37 cellular contexts compared by ENCODE assay signal in genomic region chrX:113982766-113983165, GRCh38.
"Had no signal": no experiment of that assay in that cellular context is flagged by ENCODE, and none has a peak within 500 bp of the region (broad histone marks: within the 10 kb centered on the region; RNA-seq: fewer than 3 reads in every experiment).

No MANE protein-coding gene starts in this region.

- H3K27ac Mint-ChIP-seq: activated B cell treated with CpG ODN at 0.5 μM for 24 hours; activated CD4-positive, alpha-beta memory T cell treated with anti-CD3 and anti-CD28 coated beads for 36 hours; activated CD4-positive, alpha-beta T cell treated with anti-CD3 and anti-CD28 coated beads, Interleukin-2, amount 10 ng/mL, durations not matched to agents 24 days and 14 days; activated CD8-positive, alpha-beta T cell treated with anti-CD3 and anti-CD28 coated beads for 36 hours; activated naive CD4-positive, alpha-beta T cell treated with anti-CD3 and anti-CD28 coated beads for 36 hours; activated naive CD4-positive, alpha-beta T cell treated with anti-CD3 and anti-CD28 coated beads, Interleukin-2, amount 50 U/mL, for 72 hours; activated naive CD8-positive, alpha-beta T cell treated with anti-CD3 and anti-CD28 coated beads for 36 hours; activated T-cell treated with anti-CD3 and anti-CD28 coated beads, Interleukin-2, amount 50 U/mL, for 72 hours; activated T-helper 1 cell treated with anti-CD3 and anti-CD28 coated beads, Interleukin-12 subunit alpha, Interleukin-12 subunit beta, Interleukin-2, Interleukin-4 antibody, amounts not matched to agents 30 ng/mL and 10 ng/mL and 1 ng/mL, durations not matched to agents 14 hours and 24 hours and 36 hours; activated T-helper 17 cell treated with anti-CD3 and anti-CD28 coated beads, Interleukin-2, amount 50 U/mL, for 72 hours; T-helper 1 cell treated with Interleukin-12 subunit alpha and Interleukin-12 subunit beta and Interleukin-4 antibody, amounts not matched to agents 30 μg/mL and 1 μg/mL, for 36 hours; T-helper 2 cell treated with Interferon-gamma antibody and Interleukin-4, amounts not matched to agents 5 μg/mL and 100 μg/mL, for 36 hours had no signal

- H3K9me3 ChIP-seq: adrenal gland, body of pancreas, breast epithelium had no signal

- H3K4me3 ChIP-seq: adrenal gland, body of pancreas, breast epithelium had no signal

- H3K36me3 ChIP-seq: adrenal gland, brain microvascular endothelial cell, breast epithelium had no signal

- DNase-seq: activated B cell treated with CpG ODN at 0.5 μM for 24 hours; activated CD4-positive, alpha-beta memory T cell treated with anti-CD3 and anti-CD28 coated beads for 36 hours; activated CD4-positive, alpha-beta T cell treated with anti-CD3 and anti-CD28 coated beads for 4 hours; activated CD4-positive, alpha-beta T cell treated with anti-CD3 and anti-CD28 coated beads, Interleukin-2, amount 10 ng/mL, durations not matched to agents 24 days and 14 days; activated CD4-positive, alpha-beta T cell treated with anti-CD3 and anti-CD28 coated beads, Interleukin-2, amount 50 U/mL, for 1 hour; activated CD4-positive, alpha-beta T cell treated with anti-CD3 and anti-CD28 coated beads, Interleukin-2, amount 50 U/mL, for 4 hours; activated CD4-positive, CD25-positive, alpha-beta regulatory T cell treated with anti-CD3 and anti-CD28 coated beads, Interleukin-2, amount 50 U/mL, for 72 hours; activated CD8-positive, alpha-beta memory T cell treated with anti-CD3 and anti-CD28 coated beads, Interleukin-2, amount 50 U/mL, for 4 hours; activated CD8-positive, alpha-beta T cell treated with anti-CD3 and anti-CD28 coated beads for 36 hours; activated effector memory CD4-positive, alpha-beta T cell treated with anti-CD3 and anti-CD28 coated beads, Interleukin-2, amount 50 U/mL, for 16 hours; activated gamma-delta T cell treated with Interleukin-2 at 50 U/mL for 16 hours; activated naive CD4-positive, alpha-beta T cell; activated naive CD4-positive, alpha-beta T cell treated with anti-CD3 and anti-CD28 coated beads for 36 hours; activated naive CD4-positive, alpha-beta T cell treated with anti-CD3 and anti-CD28 coated beads, Interleukin-2, amount 50 U/mL, for 16 hours; activated naive CD8-positive, alpha-beta T cell treated with anti-CD3 and anti-CD28 coated beads for 36 hours; activated T-cell treated with anti-CD3 and anti-CD28 coated beads for 4 hours; activated T-cell treated with anti-CD3 and anti-CD28 coated beads, Interleukin-2, amount 50 U/mL, for 1 hour; activated T-cell treated with anti-CD3 and anti-CD28 coated beads, Interleukin-2, amount 50 U/mL, for 4 hours; activated T-cell treated with anti-CD3 and anti-CD28 coated beads, Interleukin-2, amount 50 U/mL, for 72 hours; adrenal gland; amniotic stem cell; aorta; body of pancreas; brain microvascular endothelial cell; central memory CD4-positive, alpha-beta T cell; T-helper 1 cell; T-helper 2 cell; T-helper 9 cell had no signal

- H3K4me1 ChIP-seq: adrenal gland, body of pancreas, breast epithelium had no signal

- H3K27me3 Mint-ChIP-seq: activated B cell treated with CpG ODN at 0.5 μM for 24 hours; activated CD4-positive, alpha-beta memory T cell treated with anti-CD3 and anti-CD28 coated beads for 36 hours; activated CD4-positive, alpha-beta T cell treated with anti-CD3 and anti-CD28 coated beads, Interleukin-2, amount 10 ng/mL, durations not matched to agents 24 days and 14 days; activated CD8-positive, alpha-beta T cell treated with anti-CD3 and anti-CD28 coated beads for 36 hours; activated naive CD8-positive, alpha-beta T cell treated with anti-CD3 and anti-CD28 coated beads for 36 hours; activated T-helper 17 cell treated with anti-CD3 and anti-CD28 coated beads, Interleukin-2, amount 50 U/mL, for 72 hours had no signal

- FAIRE-seq: astrocyte, TTC549 had no signal

- H3K27ac ChIP-seq: adrenal gland, body of pancreas, brain microvascular endothelial cell, breast epithelium, VCaP had no signal

- H3K4me1 Mint-ChIP-seq: activated CD4-positive, alpha-beta T cell treated with anti-CD3 and anti-CD28 coated beads, Interleukin-2, amount 10 ng/mL, durations not matched to agents 24 days and 14 days; activated naive CD8-positive, alpha-beta T cell treated with anti-CD3 and anti-CD28 coated beads for 36 hours; activated T-helper 17 cell treated with anti-CD3 and anti-CD28 coated beads, Interleukin-2, amount 50 U/mL, for 72 hours had no signal

- H3K27me3 ChIP-seq: adrenal gland, body of pancreas, brain microvascular endothelial cell had no signal

- H3K36me3 Mint-ChIP-seq: activated CD4-positive, alpha-beta memory T cell treated with anti-CD3 and anti-CD28 coated beads for 36 hours; activated naive CD8-positive, alpha-beta T cell treated with anti-CD3 and anti-CD28 coated beads for 36 hours had no signal

- H3K4me3 Mint-ChIP-seq: activated B cell treated with CpG ODN at 0.5 μM for 24 hours; activated CD4-positive, alpha-beta memory T cell treated with anti-CD3 and anti-CD28 coated beads for 36 hours; activated CD4-positive, alpha-beta T cell treated with anti-CD3 and anti-CD28 coated beads, Interleukin-2, amount 10 ng/mL, durations not matched to agents 24 days and 14 days; activated CD8-positive, alpha-beta T cell treated with anti-CD3 and anti-CD28 coated beads for 36 hours; activated naive CD4-positive, alpha-beta T cell treated with anti-CD3 and anti-CD28 coated beads for 36 hours; activated naive CD8-positive, alpha-beta T cell treated with anti-CD3 and anti-CD28 coated beads for 36 hours; activated T-cell treated with anti-CD3 and anti-CD28 coated beads, Interleukin-2, amount 50 U/mL, for 4 hours; activated T-cell treated with anti-CD3 and anti-CD28 coated beads, Interleukin-2, amount 50 U/mL, for 72 hours; activated T-helper 1 cell treated with anti-CD3 and anti-CD28 coated beads, Interleukin-12 subunit alpha, Interleukin-12 subunit beta, Interleukin-2, Interleukin-4 antibody, amounts not matched to agents 30 ng/mL and 10 ng/mL and 1 ng/mL, durations not matched to agents 14 hours and 24 hours and 36 hours; activated T-helper 17 cell treated with anti-CD3 and anti-CD28 coated beads, Interleukin-2, amount 50 U/mL, for 72 hours; T-helper 1 cell treated with Interleukin-12 subunit alpha and Interleukin-12 subunit beta and Interleukin-4 antibody, amounts not matched to agents 30 μg/mL and 1 μg/mL, for 36 hours; T-helper 2 cell treated with Interferon-gamma antibody and Interleukin-4, amounts not matched to agents 5 μg/mL and 100 μg/mL, for 36 hours had no signal

- H3K9me3 Mint-ChIP-seq: activated B cell treated with CpG ODN at 0.5 μM for 24 hours; activated CD8-positive, alpha-beta T cell treated with anti-CD3 and anti-CD28 coated beads for 36 hours; activated naive CD4-positive, alpha-beta T cell treated with anti-CD3 and anti-CD28 coated beads, Interleukin-2, amount 50 U/mL, for 72 hours; activated naive CD8-positive, alpha-beta T cell treated with anti-CD3 and anti-CD28 coated beads for 36 hours; activated T-cell treated with anti-CD3 and anti-CD28 coated beads, Interleukin-2, amount 50 U/mL, for 4 hours; activated T-helper 1 cell treated with anti-CD3 and anti-CD28 coated beads, Interleukin-12 subunit alpha, Interleukin-12 subunit beta, Interleukin-2, Interleukin-4 antibody, amounts not matched to agents 30 ng/mL and 10 ng/mL and 1 ng/mL, durations not matched to agents 14 hours and 24 hours and 36 hours; activated T-helper 17 cell treated with anti-CD3 and anti-CD28 coated beads, Interleukin-2, amount 50 U/mL, for 72 hours; T-helper 2 cell treated with Interferon-gamma antibody and Interleukin-4, amounts not matched to agents 5 μg/mL and 100 μg/mL, for 36 hours had no signal

- ATAC-seq: activated CD8-positive, alpha-beta T cell treated with anti-CD3 and anti-CD28 coated beads for 36 hours; activated naive CD4-positive, alpha-beta T cell treated with anti-CD3 and anti-CD28 coated beads, Interleukin-2, amount 50 U/mL, for 72 hours; activated T-cell treated with anti-CD3 and anti-CD28 coated beads, Interleukin-2, amount 50 U/mL, for 4 hours; activated T-cell treated with anti-CD3 and anti-CD28 coated beads, Interleukin-2, amount 50 U/mL, for 72 hours; activated T-helper 17 cell treated with anti-CD3 and anti-CD28 coated beads, Interleukin-2, amount 50 U/mL, for 72 hours; body of pancreas had no signal
